Comparison of ENCODE assay signal across 17 cellular contexts in genomic region chr3:113086506-113087461, GRCh38.
DNase-seq lines count a peak whose midpoint lies in the region; ATAC-seq and TF ChIP-seq lines count a peak whose summit lies in the region.
"Had no signal": no experiment of that assay in that cellular context is flagged by ENCODE, and none has a peak within 500 bp of the region (broad histone marks: within the 10 kb centered on the region; RNA-seq: fewer than 3 reads in every experiment).

No MANE protein-coding gene starts in this region.

- no peaks in the 10 kb centered on the region for H3K27me3 ChIP-seq in iPS-18a (ENCODE audit: control insufficient read depth, insufficient read depth, low read length)
- H3K27me3 ChIP-seq: heart right ventricle, left lung had no signal

- peak; percentile 15 to 27 for ATAC-seq in activated T-cell treated with anti-CD3 and anti-CD28 coated beads, Interleukin-2, amount 50 U/mL, for 72 hours (replicated peaks in 1 of 2)
- ATAC-seq in WTC11: peak; percentile 82
- no peak for ATAC-seq in HG03442 (IDR thresholded peaks at IDR 0.05; ENCODE audit: unreplicated experiment)
- ATAC-seq in HG02970 (IDR thresholded peaks at IDR 0.05; ENCODE audit: low FRiP score, unreplicated experiment): no peak
- no peak for ATAC-seq in naive thymus-derived CD8-positive, alpha-beta T cell
- ATAC-seq in GM18873 (IDR thresholded peaks at IDR 0.05; ENCODE audit: low FRiP score, unreplicated experiment): no peak
- ATAC-seq: activated naive CD8-positive, alpha-beta T cell treated with anti-CD3 and anti-CD28 coated beads, Interleukin-2, amount 50 U/mL, for 24 hours; heart right ventricle; left lung had no signal

- H3K9me3 ChIP-seq in iPS-18a (ENCODE audit: control insufficient read depth, low read depth, low read length): no peaks in the 10 kb centered on the region
- H3K9me3 ChIP-seq: heart right ventricle, left lung had no signal

- H3K4me1 Mint-ChIP-seq in activated T-cell treated with anti-CD3 and anti-CD28 coated beads, Interleukin-2, amount 50 U/mL, for 72 hours (ENCODE audit: low read depth): peaks cover 7% of the 10 kb centered on the region
- H3K4me1 Mint-ChIP-seq in WTC11: peaks cover 14% of the 10 kb centered on the region
- peaks cover 0 to 3% (median 0%) of the 10 kb centered on the region in 4 donors for H3K4me1 Mint-ChIP-seq in naive thymus-derived CD8-positive, alpha-beta T cell
- H3K4me1 Mint-ChIP-seq: activated naive CD8-positive, alpha-beta T cell treated with anti-CD3 and anti-CD28 coated beads, Interleukin-2, amount 50 U/mL, for 24 hours; IgD-negative memory B cell had no signal

- no peak for DNase-seq in activated T-cell treated with anti-CD3 and anti-CD28 coated beads, Interleukin-2, amount 50 U/mL, for 72 hours
- DNase-seq in activated T-cell treated with anti-CD3 and anti-CD28 coated beads, Interleukin-2, amount 50 U/mL, for 1 hour: no peak
- no peak for DNase-seq in WTC11 (ENCODE audit: low spot score)
- DNase-seq in naive thymus-derived CD8-positive, alpha-beta T cell: no peak
- DNase-seq: ACHN; activated CD4-positive, alpha-beta T cell treated with anti-CD3 and anti-CD28 coated beads, Interleukin-2, amount 50 U/mL, for 1 hour; activated naive CD8-positive, alpha-beta T cell treated with anti-CD3 and anti-CD28 coated beads, Interleukin-2, amount 50 U/mL, for 24 hours; activated T-cell treated with anti-CD3 and anti-CD28 coated beads, Interleukin-2, amount 50 U/mL, for 24 hours; heart right ventricle; left lung; SIG-M5; substantia nigra had no signal

- CTCF ChIA-PET in WTC11 (lab: Charles Lee): interaction anchor here (0.6 to 1.4 kb wide), 8 partner anchors 9 to 201 kb away, joined by 3 to 7 read pairs (median 4); partner anchors contain the start of gene BOC

- H3K36me3 ChIP-seq in iPS-18a (ENCODE audit: control insufficient read depth, low read depth, low read length): no peaks in the 10 kb centered on the region
- H3K36me3 ChIP-seq: heart right ventricle, left lung had no signal

- no peaks in the 10 kb centered on the region for H3K27me3 Mint-ChIP-seq in activated T-cell treated with anti-CD3 and anti-CD28 coated beads, Interleukin-2, amount 50 U/mL, for 72 hours (ENCODE audit: low read depth)
- no peaks in the 10 kb centered on the region; the same call in 1 of the 2 replicates for H3K27me3 Mint-ChIP-seq in WTC11 (ENCODE audit: low read depth)
- no peaks in the 10 kb centered on the region for H3K27me3 Mint-ChIP-seq in naive thymus-derived CD8-positive, alpha-beta T cell
- H3K27me3 Mint-ChIP-seq: activated naive CD8-positive, alpha-beta T cell treated with anti-CD3 and anti-CD28 coated beads, Interleukin-2, amount 50 U/mL, for 24 hours; activated T-cell treated with anti-CD3 and anti-CD28 coated beads, Interleukin-2, amount 50 U/mL, for 24 hours; IgD-negative memory B cell had no signal

- no peaks in the 10 kb centered on the region for H3K9me3 Mint-ChIP-seq in activated T-cell treated with anti-CD3 and anti-CD28 coated beads, Interleukin-2, amount 50 U/mL, for 72 hours
- H3K9me3 Mint-ChIP-seq in WTC11: no peaks in the 10 kb centered on the region
- H3K9me3 Mint-ChIP-seq in naive thymus-derived CD8-positive, alpha-beta T cell: peaks cover 0 to 2% (median 0%) of the 10 kb centered on the region in 9 donors
- H3K9me3 Mint-ChIP-seq: activated naive CD8-positive, alpha-beta T cell treated with anti-CD3 and anti-CD28 coated beads, Interleukin-2, amount 50 U/mL, for 24 hours; activated T-cell treated with anti-CD3 and anti-CD28 coated beads, Interleukin-2, amount 50 U/mL, for 24 hours had no signal

- POLR2A ChIA-PET in WTC11 (lab: Charles Lee): interaction anchor here (0.5 kb wide), 1 partner anchor 32 kb away, joined by 3 read pairs; no protein-coding TSS in a partner anchor
- POLR2A ChIA-PET in naive thymus-derived CD8-positive, alpha-beta T cell (lab: Charles Lee): no interaction called here

- peak overlapping the region in 1 of 2 donors; percentile 7 for H3K4me3 Mint-ChIP-seq in activated T-cell treated with anti-CD3 and anti-CD28 coated beads, Interleukin-2, amount 50 U/mL, for 72 hours
- H3K4me3 Mint-ChIP-seq in WTC11: no peak overlapping the region
- H3K4me3 Mint-ChIP-seq in naive thymus-derived CD8-positive, alpha-beta T cell: no peak overlapping the region
- H3K4me3 Mint-ChIP-seq: activated naive CD8-positive, alpha-beta T cell treated with anti-CD3 and anti-CD28 coated beads, Interleukin-2, amount 50 U/mL, for 24 hours; activated T-cell treated with anti-CD3 and anti-CD28 coated beads, Interleukin-2, amount 50 U/mL, for 24 hours; IgD-negative memory B cell had no signal

- H3K27ac Mint-ChIP-seq in activated T-cell treated with anti-CD3 and anti-CD28 coated beads, Interleukin-2, amount 50 U/mL, for 72 hours: no peak overlapping the region
- H3K27ac Mint-ChIP-seq in WTC11: no peak overlapping the region
- no peak overlapping the region for H3K27ac Mint-ChIP-seq in naive thymus-derived CD8-positive, alpha-beta T cell
- H3K27ac Mint-ChIP-seq: activated naive CD8-positive, alpha-beta T cell treated with anti-CD3 and anti-CD28 coated beads, Interleukin-2, amount 50 U/mL, for 24 hours; activated T-cell treated with anti-CD3 and anti-CD28 coated beads, Interleukin-2, amount 50 U/mL, for 24 hours; IgD-negative memory B cell had no signal

- no peaks in the 10 kb centered on the region for H3K36me3 Mint-ChIP-seq in activated T-cell treated with anti-CD3 and anti-CD28 coated beads, Interleukin-2, amount 50 U/mL, for 72 hours (ENCODE audit: insufficient read depth in 2 of 2)
- H3K36me3 Mint-ChIP-seq in WTC11: no peaks in the 10 kb centered on the region
- peaks cover 10 to 38% (median 29%) of the 10 kb centered on the region in 3 donors for H3K36me3 Mint-ChIP-seq in naive thymus-derived CD8-positive, alpha-beta T cell

- H3K4me3 ChIP-seq in iPS-18a (ENCODE audit: low read length): no peak overlapping the region
- H3K4me3 ChIP-seq: heart right ventricle, left lung had no signal

- peaks cover 17% of the 10 kb centered on the region for H3K4me1 ChIP-seq in iPS-18a (ENCODE audit: control insufficient read depth, low read depth, low read length)
- H3K4me1 ChIP-seq: left lung had no signal

- H3K9ac ChIP-seq in iPS-18a (ENCODE audit: low read length): peak overlapping the region; percentile 31

- H3K27ac ChIP-seq in iPS-18a (ENCODE audit: low read length): peak overlapping the region; percentile 31
- H3K27ac ChIP-seq: heart right ventricle, left lung had no signal

- TF ChIP-seq CTCF in WTC11 (IDR thresholded peaks at IDR 0.05): no peak

TF ChIP-seq in WTC11, 78 proteins besides CTCF, POLR2A, EP300 and RAD21:
- TF ChIP-seq, protein P1, sequence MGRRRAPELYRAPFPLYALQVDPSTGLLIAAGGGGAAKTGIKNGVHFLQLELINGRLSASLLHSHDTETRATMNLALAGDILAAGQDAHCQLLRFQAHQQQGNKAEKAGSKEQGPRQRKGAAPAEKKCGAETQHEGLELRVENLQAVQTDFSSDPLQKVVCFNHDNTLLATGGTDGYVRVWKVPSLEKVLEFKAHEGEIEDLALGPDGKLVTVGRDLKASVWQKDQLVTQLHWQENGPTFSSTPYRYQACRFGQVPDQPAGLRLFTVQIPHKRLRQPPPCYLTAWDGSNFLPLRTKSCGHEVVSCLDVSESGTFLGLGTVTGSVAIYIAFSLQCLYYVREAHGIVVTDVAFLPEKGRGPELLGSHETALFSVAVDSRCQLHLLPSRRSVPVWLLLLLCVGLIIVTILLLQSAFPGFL (CRISPR knock-in tag; IDR thresholded peaks at IDR 0.05; ENCODE audit: borderline replicate concordance): no peak
- no peak for TF ChIP-seq ZBTB21 (CRISPR knock-in tag; IDR thresholded peaks at IDR 0.05; ENCODE audit: borderline replicate concordance)
- TF ChIP-seq, protein P2, sequence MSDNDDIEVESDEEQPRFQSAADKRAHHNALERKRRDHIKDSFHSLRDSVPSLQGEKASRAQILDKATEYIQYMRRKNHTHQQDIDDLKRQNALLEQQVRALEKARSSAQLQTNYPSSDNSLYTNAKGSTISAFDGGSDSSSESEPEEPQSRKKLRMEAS (CRISPR knock-in tag; IDR thresholded peaks at IDR 0.05): no peak
- TF ChIP-seq MLX (CRISPR knock-in tag; IDR thresholded peaks at IDR 0.05): no peak
- TF ChIP-seq ZSCAN18 (CRISPR knock-in tag; IDR thresholded peaks at IDR 0.05): no peak
- TF ChIP-seq EMX1 (CRISPR knock-in tag; IDR thresholded peaks at IDR 0.05): no peak
TF ChIP-seq in WTC11: peak in this region for 0.

Comparison
In these comparisons a context has a peak if more than half of its experiments do, and no peak if none do; other contexts are left out.
1. ATAC-seq: peak in activated T-cell treated with anti-CD3 and anti-CD28 coated beads, Interleukin-2, amount 50 U/mL, for 72 hours (2 of 2) and WTC11 (single experiment); none in HG03442 (single experiment), HG02970 (single experiment), naive thymus-derived CD8-positive, alpha-beta T cell (0 of 2) and GM18873 (single experiment).